8 cellular contexts compared by ENCODE assay signal in the genomic region with DNA sequence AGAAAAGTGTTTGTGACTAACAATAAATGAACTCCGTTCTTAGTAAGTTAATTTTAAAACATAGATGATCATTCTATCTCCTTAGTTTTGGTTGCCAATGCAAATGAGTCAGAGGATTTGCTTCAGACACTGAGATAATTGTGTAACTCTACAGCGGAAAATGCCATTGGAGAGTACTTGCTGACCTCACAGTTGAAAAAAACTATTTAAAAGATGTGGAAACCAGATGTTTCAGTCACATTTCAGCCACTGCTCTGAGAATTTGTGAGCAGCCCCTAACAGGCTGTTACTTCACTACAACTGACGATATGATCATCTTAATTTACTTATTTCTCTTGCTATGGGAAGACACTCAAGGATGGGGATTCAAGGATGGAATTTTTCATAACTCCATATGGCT. TPM values are rescaled to one million over a fixed set of nuclear protein-coding genes. Genes with fewer than 3 reads are reported as not detected.
DNase-seq lines count a peak whose midpoint lies in the region; ATAC-seq and TF ChIP-seq lines count a peak whose summit lies in the region.

A gene with protein sequence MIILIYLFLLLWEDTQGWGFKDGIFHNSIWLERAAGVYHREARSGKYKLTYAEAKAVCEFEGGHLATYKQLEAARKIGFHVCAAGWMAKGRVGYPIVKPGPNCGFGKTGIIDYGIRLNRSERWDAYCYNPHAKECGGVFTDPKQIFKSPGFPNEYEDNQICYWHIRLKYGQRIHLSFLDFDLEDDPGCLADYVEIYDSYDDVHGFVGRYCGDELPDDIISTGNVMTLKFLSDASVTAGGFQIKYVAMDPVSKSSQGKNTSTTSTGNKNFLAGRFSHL (plus strand): TSS at position 234 of the 400 bp plus-strand sequence. CDS start 75 bp downstream, at position 309.

- H3K36me3 ChIP-seq in neural progenitor cell: no peaks in the 10 kb centered on the region

- H3K9me3 Mint-ChIP-seq in neural progenitor cell: no peaks in the 10 kb centered on the region

- peaks cover 5% of the 10 kb centered on the region for H3K4me1 ChIP-seq in neural progenitor cell

- TF ChIP-seq CTCF in AG10803 (conservative IDR thresholded peaks at IDR 0.05; ENCODE audit: low read length) (no peak), neural progenitor cell (IDR thresholded peaks at IDR 0.05) (no peak)

- H2AFZ ChIP-seq in neural progenitor cell (replicated peaks): peak within 1 kb of the TSS; percentile 44

- H3K4me2 ChIP-seq in neural progenitor cell: no peak within 1 kb of the TSS

- H4K20me1 ChIP-seq in neural progenitor cell (ENCODE audit: low read depth): no peaks in the 10 kb centered on the region

- no peak within 1 kb of the TSS for H3K4me3 Mint-ChIP-seq in neural progenitor cell

- ATAC-seq in HG03439 (IDR thresholded peaks at IDR 0.05; ENCODE audit: unreplicated experiment) (no peak), GM19455 (IDR thresholded peaks at IDR 0.05; ENCODE audit: unreplicated experiment) (no peak)

- H3K4me3 ChIP-seq in AG10803 (ENCODE audit: low read length): peak within 1 kb of the TSS; percentile 43
- H3K4me3 ChIP-seq in neural progenitor cell: no peak within 1 kb of the TSS

- H3K36me3 Mint-ChIP-seq in neural progenitor cell: no peaks in the 10 kb centered on the region

- H3K9me3 ChIP-seq in neural progenitor cell (ENCODE audit: low read depth): no peaks in the 10 kb centered on the region

- no peaks in the 10 kb centered on the region for H3F3A ChIP-seq in neural progenitor cell (ENCODE audit: low read depth)

- H3K79me2 ChIP-seq in neural progenitor cell (ENCODE audit: low read depth): no peaks in the 10 kb centered on the region

- DNase-seq in AG10803 (ENCODE audit: low read depth) (peak; percentile 96), OCI-M1 (lab: John Stamatoyannopoulos, UW) (peak; percentile 59), fibroblast of gingiva (ENCODE audit: low read depth) (peak; percentile 96), neural progenitor cell (ENCODE audit: low spot score) (no peak), NCI-H524 treated with DMSO at 0.1 percent for 48 hours (lab: John Stamatoyannopoulos, UW) (no peak)
- no peak for DNase-seq in activated T-cell treated with anti-CD3 and anti-CD28 coated beads, Interleukin-2, amount 50 U/mL, for 48 hours

- H3K27me3 Mint-ChIP-seq in neural progenitor cell (ENCODE audit: insufficient read depth, low read depth): peaks cover 2% of the 10 kb centered on the region

- H3K27ac ChIP-seq in neural progenitor cell: no peak within 1 kb of the TSS

- H3K27me3 ChIP-seq in neural progenitor cell: no peaks in the 10 kb centered on the region

- H3K4me1 Mint-ChIP-seq in neural progenitor cell: no peaks in the 10 kb centered on the region

- H3K27ac Mint-ChIP-seq in neural progenitor cell: no peak within 1 kb of the TSS

- no peak within 1 kb of the TSS for H3K9ac ChIP-seq in neural progenitor cell

RNA-seq across cellular contexts. Expression of the gene that starts here (rescaled TPM):
- total RNA-seq in neural progenitor cell (ENCODE audit: low replicate concordance): 0.22 TPM in 1 of 2 replicates, not detected in the other

Comparison
In these comparisons a context has a peak if more than half of its experiments do, and no peak if none do; other contexts are left out.
1. DNase-seq: peak in AG10803 (single experiment), OCI-M1 (single experiment) and fibroblast of gingiva (single experiment); none in neural progenitor cell (single experiment), NCI-H524 treated with DMSO at 0.1 percent for 48 hours (single experiment) and activated T-cell treated with anti-CD3 and anti-CD28 coated beads, Interleukin-2, amount 50 U/mL, for 48 hours (0 of 2).